ENCODE assay signal across 8 cellular contexts in genomic region chr6:89352329-89353117, GRCh38. TPM values are rescaled to one million over a fixed set of nuclear protein-coding genes. Genes with fewer than 3 reads are reported as not detected.
DNase-seq lines count a peak whose midpoint lies in the region; ATAC-seq lines count a peak whose summit lies in the region.

Gene UBE2J1, minus strand, starts transcription at chr6:89352722. Its CDS starts 153 bp downstream, at chr6:89352569.

- ATAC-seq in HG02943 (IDR thresholded peaks at IDR 0.05; ENCODE audit: low read depth, unreplicated experiment) (peak; percentile 43), left lobe of liver (peak; percentile 93)

- DNase-seq in SIG-M5 treated with dmso at 0.1 percent for 504 hours (lab: John Stamatoyannopoulos, UW; ENCODE audit: unreplicated experiment): peak; percentile 65
- no peak for DNase-seq in SIG-M5 (lab: John Stamatoyannopoulos, UW)
- DNase-seq in NCI-H2227 (lab: John Stamatoyannopoulos, UW; ENCODE audit: unreplicated experiment): peak; percentile 87
- peak; percentile 65 for DNase-seq in activated CD4-positive, alpha-beta T cell treated with anti-CD3 and anti-CD28 coated beads, Interleukin-2, amount 50 U/mL, for 1 hour
- peak; percentile 26 for DNase-seq in cortex of kidney (lab: John Stamatoyannopoulos, UW)
- peak; percentile 98 for DNase-seq in left lobe of liver (ENCODE audit: low spot score)
- DNase-seq in stimulated activated CD4-positive, alpha-beta T cell treated with anti-CD3 and anti-CD28 coated beads, Interleukin-2, amount 100 ng/mL, for 24 hours: peak; percentile 75 to 83

RNA-seq across cellular contexts. Expression of gene UBE2J1, which starts in this region (rescaled TPM):
- 16.0 TPM for total RNA-seq in left lobe of liver
